Comparison of ENCODE assay signal across 1 cellular context in the genomic region with DNA sequence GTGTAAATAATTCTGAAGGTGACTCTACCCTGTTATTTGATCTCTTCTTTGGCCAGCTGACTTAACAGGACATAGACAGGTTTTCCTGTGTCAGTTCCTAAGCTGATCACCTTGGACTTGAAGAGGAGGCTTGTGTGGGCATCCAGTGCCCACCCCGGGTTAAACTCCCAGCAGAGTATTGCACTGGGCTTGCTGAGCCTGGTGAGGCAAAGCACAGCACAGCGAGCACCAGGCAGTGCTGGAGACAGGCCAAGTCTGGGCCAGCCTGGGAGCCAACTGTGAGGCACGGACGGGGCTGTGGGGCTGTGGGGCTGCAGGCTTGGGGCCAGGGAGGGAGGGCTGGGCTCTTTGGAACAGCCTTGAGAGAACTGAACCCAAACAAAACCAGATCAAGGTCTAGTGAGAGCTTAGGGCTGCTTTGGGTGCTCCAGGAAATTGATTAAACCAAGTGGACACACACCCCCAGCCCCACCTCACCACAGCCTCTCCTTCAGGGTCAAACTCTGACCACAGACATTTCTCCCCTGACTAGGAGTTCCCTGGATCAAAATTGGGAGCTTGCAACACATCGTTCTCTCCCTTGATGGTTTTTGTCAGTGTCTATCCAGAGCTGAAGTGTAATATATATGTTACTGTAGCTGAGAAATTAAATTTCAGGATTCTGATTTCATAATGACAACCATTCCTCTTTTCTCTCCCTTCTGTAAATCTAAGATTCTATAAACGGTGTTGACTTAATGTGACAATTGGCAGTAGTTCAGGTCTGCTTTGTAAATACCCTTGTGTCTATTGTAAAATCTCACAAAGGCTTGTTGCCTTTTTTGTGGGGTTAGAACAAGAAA.
TF ChIP-seq lines count a peak whose summit lies in the region.

No MANE protein-coding gene starts in this region.

TF ChIP-seq in HepG2, 621 proteins besides CTCF, POLR2A, EP300 and RAD21 (continued from another document and continues in another):
- TF ChIP-seq MTF2 (CRISPR knock-in tag; IDR thresholded peaks at IDR 0.05; ENCODE audit: borderline replicate concordance) = no peak
- peak; percentile 82 for TF ChIP-seq SRSF1 (optimal IDR thresholded peaks at IDR 0.05; ENCODE audit: low read depth, low read length)
- no peak; the same call in 1 of the 2 replicates for TF ChIP-seq SNAPC2 (CRISPR knock-in tag; IDR thresholded peaks at IDR 0.05)
- peak; percentile 82; the same call in 1 of the 2 replicates for TF ChIP-seq ZNF839 (CRISPR knock-in tag; IDR thresholded peaks at IDR 0.05; ENCODE audit: borderline replicate concordance)
- TF ChIP-seq, protein P1, sequence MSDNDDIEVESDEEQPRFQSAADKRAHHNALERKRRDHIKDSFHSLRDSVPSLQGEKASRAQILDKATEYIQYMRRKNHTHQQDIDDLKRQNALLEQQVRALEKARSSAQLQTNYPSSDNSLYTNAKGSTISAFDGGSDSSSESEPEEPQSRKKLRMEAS (IDR thresholded peaks at IDR 0.05) = no peak; the same call in 1 of the 2 replicates
- TF ChIP-seq ZNF891 (CRISPR knock-in tag; IDR thresholded peaks at IDR 0.05) = peak; percentile 72; the same call in 1 of the 2 replicates
- peak; percentile 64; the same call in 1 of the 2 replicates for TF ChIP-seq MED13 (CRISPR knock-in tag; IDR thresholded peaks at IDR 0.05)
- no peak for TF ChIP-seq ZNF234 (CRISPR knock-in tag; conservative IDR thresholded peaks at IDR 0.05)
- peak; percentile 62; the same call in 1 of the 2 replicates for TF ChIP-seq KAT8 (CRISPR knock-in tag; IDR thresholded peaks at IDR 0.05)
- TF ChIP-seq ASH2L (IDR thresholded peaks at IDR 0.05; ENCODE audit: insufficient read length, low read depth, low read length) = peak; percentile 68
- no peak for TF ChIP-seq FOXP1 (IDR thresholded peaks at IDR 0.05)
- TF ChIP-seq FOXP1 (CRISPR knock-in tag; IDR thresholded peaks at IDR 0.05) = no peak; the same call in 1 of the 2 replicates
- TF ChIP-seq ZKSCAN8 (CRISPR knock-in tag; IDR thresholded peaks at IDR 0.05; ENCODE audit: borderline replicate concordance) = 0 out of 2 replicates have a peak, but pooled peaks have one; percentile 32
- TF ChIP-seq NCOA1 (CRISPR knock-in tag; IDR thresholded peaks at IDR 0.05) = peak; percentile 70; the same call in 1 of the 2 replicates
- no peak for TF ChIP-seq ARHGAP35 (CRISPR knock-in tag; IDR thresholded peaks at IDR 0.05; ENCODE audit: borderline replicate concordance)
- peak; percentile 69 for TF ChIP-seq ZNF205 (CRISPR knock-in tag; IDR thresholded peaks at IDR 0.05)
- TF ChIP-seq ZNF746 (CRISPR knock-in tag; IDR thresholded peaks at IDR 0.05) = peak; percentile 87
- peak; percentile 78; the same call in 1 of the 2 replicates for TF ChIP-seq ZNF160 (CRISPR knock-in tag; IDR thresholded peaks at IDR 0.05)
- TF ChIP-seq KLF15 (CRISPR knock-in tag; IDR thresholded peaks at IDR 0.05; ENCODE audit: borderline replicate concordance) = no peak
- TF ChIP-seq FOXJ3 (CRISPR knock-in tag; IDR thresholded peaks at IDR 0.05; ENCODE audit: borderline replicate concordance) = peak; percentile 70
- TF ChIP-seq, protein P2, sequence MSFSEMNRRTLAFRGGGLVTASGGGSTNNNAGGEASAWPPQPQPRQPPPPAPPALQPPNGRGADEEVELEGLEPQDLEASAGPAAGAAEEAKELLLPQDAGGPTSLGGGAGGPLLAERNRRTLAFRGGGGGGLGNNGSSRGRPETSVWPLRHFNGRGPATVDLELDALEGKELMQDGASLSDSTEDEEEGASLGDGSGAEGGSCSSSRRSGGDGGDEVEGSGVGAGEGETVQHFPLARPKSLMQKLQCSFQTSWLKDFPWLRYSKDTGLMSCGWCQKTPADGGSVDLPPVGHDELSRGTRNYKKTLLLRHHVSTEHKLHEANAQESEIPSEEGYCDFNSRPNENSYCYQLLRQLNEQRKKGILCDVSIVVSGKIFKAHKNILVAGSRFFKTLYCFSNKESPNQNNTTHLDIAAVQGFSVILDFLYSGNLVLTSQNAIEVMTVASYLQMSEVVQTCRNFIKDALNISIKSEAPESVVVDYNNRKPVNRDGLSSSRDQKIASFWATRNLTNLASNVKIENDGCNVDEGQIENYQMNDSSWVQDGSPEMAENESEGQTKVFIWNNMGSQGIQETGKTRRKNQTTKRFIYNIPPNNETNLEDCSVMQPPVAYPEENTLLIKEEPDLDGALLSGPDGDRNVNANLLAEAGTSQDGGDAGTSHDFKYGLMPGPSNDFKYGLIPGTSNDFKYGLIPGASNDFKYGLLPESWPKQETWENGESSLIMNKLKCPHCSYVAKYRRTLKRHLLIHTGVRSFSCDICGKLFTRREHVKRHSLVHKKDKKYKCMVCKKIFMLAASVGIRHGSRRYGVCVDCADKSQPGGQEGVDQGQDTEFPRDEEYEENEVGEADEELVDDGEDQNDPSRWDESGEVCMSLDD (CRISPR knock-in tag; IDR thresholded peaks at IDR 0.05; ENCODE audit: borderline replicate concordance) = peak; percentile 76; the same call in 1 of the 2 replicates
- TF ChIP-seq KDM6A (CRISPR knock-in tag; IDR thresholded peaks at IDR 0.05; ENCODE audit: low read depth) = peak; percentile 77
- peak; percentile 69; the same call in 1 of the 2 replicates for TF ChIP-seq MYC (CRISPR knock-in tag; IDR thresholded peaks at IDR 0.05; ENCODE audit: borderline replicate concordance)
- TF ChIP-seq MIER2 (CRISPR knock-in tag; IDR thresholded peaks at IDR 0.05) = 0 out of 2 replicates have a peak, but pooled peaks have one; percentile 21
- TF ChIP-seq AKAP8 (CRISPR knock-in tag; IDR thresholded peaks at IDR 0.05) = peak; percentile 70; the same call in 1 of the 2 replicates
- no peak for TF ChIP-seq GATA4 (IDR thresholded peaks at IDR 0.05; ENCODE audit: borderline replicate concordance, low read depth)
- TF ChIP-seq, protein P3, sequence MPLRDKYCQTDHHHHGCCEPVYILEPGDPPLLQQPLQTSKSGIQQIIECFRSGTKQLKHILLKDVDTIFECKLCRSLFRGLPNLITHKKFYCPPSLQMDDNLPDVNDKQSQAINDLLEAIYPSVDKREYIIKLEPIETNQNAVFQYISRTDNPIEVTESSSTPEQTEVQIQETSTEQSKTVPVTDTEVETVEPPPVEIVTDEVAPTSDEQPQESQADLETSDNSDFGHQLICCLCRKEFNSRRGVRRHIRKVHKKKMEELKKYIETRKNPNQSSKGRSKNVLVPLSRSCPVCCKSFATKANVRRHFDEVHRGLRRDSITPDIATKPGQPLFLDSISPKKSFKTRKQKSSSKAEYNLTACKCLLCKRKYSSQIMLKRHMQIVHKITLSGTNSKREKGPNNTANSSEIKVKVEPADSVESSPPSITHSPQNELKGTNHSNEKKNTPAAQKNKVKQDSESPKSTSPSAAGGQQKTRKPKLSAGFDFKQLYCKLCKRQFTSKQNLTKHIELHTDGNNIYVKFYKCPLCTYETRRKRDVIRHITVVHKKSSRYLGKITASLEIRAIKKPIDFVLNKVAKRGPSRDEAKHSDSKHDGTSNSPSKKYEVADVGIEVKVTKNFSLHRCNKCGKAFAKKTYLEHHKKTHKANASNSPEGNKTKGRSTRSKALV (CRISPR knock-in tag; IDR thresholded peaks at IDR 0.05) = peak; percentile 85; the same call in 1 of the 2 replicates
- TF ChIP-seq NONO (IDR thresholded peaks at IDR 0.05) = no peak
- TF ChIP-seq NONO (CRISPR knock-in tag; conservative IDR thresholded peaks at IDR 0.05) = peak; percentile 40; the same call in 1 of the 2 replicates
- peak; percentile 44; the same call in 1 of the 2 replicates for TF ChIP-seq SPEN (CRISPR knock-in tag; IDR thresholded peaks at IDR 0.05; ENCODE audit: low read depth)
- TF ChIP-seq ZNF652 (CRISPR knock-in tag; IDR thresholded peaks at IDR 0.05; ENCODE audit: borderline replicate concordance, low read depth) = no peak
- peak; percentile 72; the same call in 1 of the 2 replicates for TF ChIP-seq ZNF670 (CRISPR knock-in tag; IDR thresholded peaks at IDR 0.05; ENCODE audit: borderline replicate concordance)
- TF ChIP-seq KDM2A (CRISPR knock-in tag; IDR thresholded peaks at IDR 0.05; ENCODE audit: borderline replicate concordance, low read depth) = peak; percentile 78
- TF ChIP-seq CEBPB (IDR thresholded peaks at IDR 0.05; ENCODE audit: borderline replicate concordance, low read depth, low read length) = no peak; the same call in 1 of the 2 replicates
- peak; percentile 93 for TF ChIP-seq SIX1 (CRISPR knock-in tag; IDR thresholded peaks at IDR 0.05; ENCODE audit: borderline replicate concordance)
- TF ChIP-seq ZMYM3 (CRISPR knock-in tag; IDR thresholded peaks at IDR 0.05) = peak; percentile 95; the same call in 1 of the 2 replicates
- TF ChIP-seq ZSCAN29 (CRISPR knock-in tag; conservative IDR thresholded peaks at IDR 0.05) = peak; percentile 85
- TF ChIP-seq, protein P4, sequence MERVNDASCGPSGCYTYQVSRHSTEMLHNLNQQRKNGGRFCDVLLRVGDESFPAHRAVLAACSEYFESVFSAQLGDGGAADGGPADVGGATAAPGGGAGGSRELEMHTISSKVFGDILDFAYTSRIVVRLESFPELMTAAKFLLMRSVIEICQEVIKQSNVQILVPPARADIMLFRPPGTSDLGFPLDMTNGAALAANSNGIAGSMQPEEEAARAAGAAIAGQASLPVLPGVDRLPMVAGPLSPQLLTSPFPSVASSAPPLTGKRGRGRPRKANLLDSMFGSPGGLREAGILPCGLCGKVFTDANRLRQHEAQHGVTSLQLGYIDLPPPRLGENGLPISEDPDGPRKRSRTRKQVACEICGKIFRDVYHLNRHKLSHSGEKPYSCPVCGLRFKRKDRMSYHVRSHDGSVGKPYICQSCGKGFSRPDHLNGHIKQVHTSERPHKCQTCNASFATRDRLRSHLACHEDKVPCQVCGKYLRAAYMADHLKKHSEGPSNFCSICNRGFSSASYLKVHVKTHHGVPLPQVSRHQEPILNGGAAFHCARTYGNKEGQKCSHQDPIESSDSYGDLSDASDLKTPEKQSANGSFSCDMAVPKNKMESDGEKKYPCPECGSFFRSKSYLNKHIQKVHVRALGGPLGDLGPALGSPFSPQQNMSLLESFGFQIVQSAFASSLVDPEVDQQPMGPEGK (CRISPR knock-in tag; IDR thresholded peaks at IDR 0.05) = peak; percentile 96
- TF ChIP-seq JUND (CRISPR knock-in tag; IDR thresholded peaks at IDR 0.05) = peak; percentile 51; the same call in 1 of the 2 replicates
- TF ChIP-seq, protein P5, sequence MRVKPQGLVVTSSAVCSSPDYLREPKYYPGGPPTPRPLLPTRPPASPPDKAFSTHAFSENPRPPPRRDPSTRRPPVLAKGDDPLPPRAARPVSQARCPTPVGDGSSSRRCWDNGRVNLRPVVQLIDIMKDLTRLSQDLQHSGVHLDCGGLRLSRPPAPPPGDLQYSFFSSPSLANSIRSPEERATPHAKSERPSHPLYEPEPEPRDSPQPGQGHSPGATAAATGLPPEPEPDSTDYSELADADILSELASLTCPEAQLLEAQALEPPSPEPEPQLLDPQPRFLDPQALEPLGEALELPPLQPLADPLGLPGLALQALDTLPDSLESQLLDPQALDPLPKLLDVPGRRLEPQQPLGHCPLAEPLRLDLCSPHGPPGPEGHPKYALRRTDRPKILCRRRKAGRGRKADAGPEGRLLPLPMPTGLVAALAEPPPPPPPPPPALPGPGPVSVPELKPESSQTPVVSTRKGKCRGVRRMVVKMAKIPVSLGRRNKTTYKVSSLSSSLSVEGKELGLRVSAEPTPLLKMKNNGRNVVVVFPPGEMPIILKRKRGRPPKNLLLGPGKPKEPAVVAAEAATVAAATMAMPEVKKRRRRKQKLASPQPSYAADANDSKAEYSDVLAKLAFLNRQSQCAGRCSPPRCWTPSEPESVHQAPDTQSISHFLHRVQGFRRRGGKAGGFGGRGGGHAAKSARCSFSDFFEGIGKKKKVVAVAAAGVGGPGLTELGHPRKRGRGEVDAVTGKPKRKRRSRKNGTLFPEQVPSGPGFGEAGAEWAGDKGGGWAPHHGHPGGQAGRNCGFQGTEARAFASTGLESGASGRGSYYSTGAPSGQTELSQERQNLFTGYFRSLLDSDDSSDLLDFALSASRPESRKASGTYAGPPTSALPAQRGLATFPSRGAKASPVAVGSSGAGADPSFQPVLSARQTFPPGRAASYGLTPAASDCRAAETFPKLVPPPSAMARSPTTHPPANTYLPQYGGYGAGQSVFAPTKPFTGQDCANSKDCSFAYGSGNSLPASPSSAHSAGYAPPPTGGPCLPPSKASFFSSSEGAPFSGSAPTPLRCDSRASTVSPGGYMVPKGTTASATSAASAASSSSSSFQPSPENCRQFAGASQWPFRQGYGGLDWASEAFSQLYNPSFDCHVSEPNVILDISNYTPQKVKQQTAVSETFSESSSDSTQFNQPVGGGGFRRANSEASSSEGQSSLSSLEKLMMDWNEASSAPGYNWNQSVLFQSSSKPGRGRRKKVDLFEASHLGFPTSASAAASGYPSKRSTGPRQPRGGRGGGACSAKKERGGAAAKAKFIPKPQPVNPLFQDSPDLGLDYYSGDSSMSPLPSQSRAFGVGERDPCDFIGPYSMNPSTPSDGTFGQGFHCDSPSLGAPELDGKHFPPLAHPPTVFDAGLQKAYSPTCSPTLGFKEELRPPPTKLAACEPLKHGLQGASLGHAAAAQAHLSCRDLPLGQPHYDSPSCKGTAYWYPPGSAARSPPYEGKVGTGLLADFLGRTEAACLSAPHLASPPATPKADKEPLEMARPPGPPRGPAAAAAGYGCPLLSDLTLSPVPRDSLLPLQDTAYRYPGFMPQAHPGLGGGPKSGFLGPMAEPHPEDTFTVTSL (CRISPR knock-in tag; IDR thresholded peaks at IDR 0.05; ENCODE audit: borderline replicate concordance) = peak; percentile 93
- TF ChIP-seq ZNF460 (CRISPR knock-in tag; IDR thresholded peaks at IDR 0.05; ENCODE audit: borderline replicate concordance) = peak; percentile 46; the same call in 1 of the 2 replicates
- peak; percentile 57; the same call in 1 of the 2 replicates for TF ChIP-seq ZSCAN21 (CRISPR knock-in tag; IDR thresholded peaks at IDR 0.05; ENCODE audit: borderline replicate concordance)
- 0 out of 2 replicates have a peak, but pooled peaks have one; percentile 65 for TF ChIP-seq ARID2 (CRISPR knock-in tag; IDR thresholded peaks at IDR 0.05; ENCODE audit: borderline replicate concordance)
- no peak for TF ChIP-seq ZNF75D (CRISPR knock-in tag; IDR thresholded peaks at IDR 0.05; ENCODE audit: borderline replicate concordance)
- TF ChIP-seq ZNF879 (CRISPR knock-in tag; IDR thresholded peaks at IDR 0.05) = 0 out of 2 replicates have a peak, but pooled peaks have one; percentile 41
- 0 out of 2 replicates have a peak, but pooled peaks have one; percentile 27 for TF ChIP-seq ZNF629 (CRISPR knock-in tag; conservative IDR thresholded peaks at IDR 0.05)
- peak; percentile 45 for TF ChIP-seq ZEB1 (IDR thresholded peaks at IDR 0.05; ENCODE audit: insufficient replicate concordance, low read depth)
